Comparison of ENCODE assay signal across 6 cellular contexts in genomic region chr16:72057313-72057712, GRCh38. TPM values are rescaled to one million over a fixed set of nuclear protein-coding genes. Genes with fewer than 3 reads are reported as not detected.
"Had no signal": no experiment of that assay in that cellular context is flagged by ENCODE, and none has a peak within 500 bp of the region (broad histone marks: within the 10 kb centered on the region; RNA-seq: fewer than 3 reads in every experiment).

No MANE protein-coding gene starts in this region.

RNA-seq across cellular contexts. Expression of gene HP, which starts 3.0 kb away (rescaled TPM):
- total RNA-seq: M059J, PC-3, Peyer's patch had no signal
- polyA plus RNA-seq: SK-N-SH had no signal

RNA-seq across cellular contexts. Expression of gene HPR, which starts 5.7 kb away (rescaled TPM):
- total RNA-seq: K562, M059J, PC-3, Peyer's patch, SJSA1 had no signal
- polyA plus RNA-seq: SK-N-SH had no signal
